ENCODE assay signal across 29 cellular contexts in the genomic region with DNA sequence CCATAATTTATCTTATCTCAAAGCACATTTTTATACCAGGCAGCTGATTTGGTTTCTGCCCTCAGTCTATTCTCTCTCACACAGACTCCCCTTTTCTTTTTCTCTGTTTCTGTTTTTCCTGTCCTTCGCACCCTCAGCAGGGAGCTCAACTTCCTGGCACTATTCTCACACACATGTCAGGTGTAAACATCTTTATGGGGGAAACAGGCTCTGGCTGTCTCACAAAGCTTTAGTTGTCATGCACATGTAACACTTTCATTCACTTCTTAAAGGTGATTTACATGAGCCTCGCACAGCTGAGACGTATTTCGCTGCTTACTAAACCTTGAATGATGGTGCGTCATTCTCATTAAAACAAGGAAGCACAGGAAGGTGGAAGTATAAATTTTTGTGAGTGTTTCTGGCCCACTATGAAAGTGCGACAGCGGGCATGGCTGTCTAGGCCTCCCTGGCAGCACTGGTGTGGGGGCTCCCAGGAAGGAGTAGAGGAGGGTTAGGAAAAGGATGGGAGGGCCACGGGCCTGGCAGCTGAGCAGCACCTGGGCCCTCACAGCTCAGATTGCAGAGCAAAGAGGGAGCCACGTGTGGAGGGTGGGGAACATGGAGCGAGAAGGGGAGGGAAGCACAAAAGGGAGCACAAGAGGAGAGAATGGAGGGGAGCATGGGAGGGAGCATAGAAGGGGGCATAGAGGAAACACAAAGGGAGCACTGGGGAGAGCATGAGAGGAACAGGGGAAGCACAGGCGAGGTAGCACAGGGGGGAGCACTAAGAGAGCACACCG. TPM values are rescaled to one million over a fixed set of nuclear protein-coding genes. Genes with fewer than 3 reads are reported as not detected.
DNase-seq lines count a peak whose midpoint lies in the region; ATAC-seq and TF ChIP-seq lines count a peak whose summit lies in the region.
"Had no signal": no experiment of that assay in that cellular context is flagged by ENCODE, and none has a peak within 500 bp of the region (broad histone marks: within the 10 kb centered on the region; RNA-seq: fewer than 3 reads in every experiment).

No MANE protein-coding gene starts in this region.

- H3K27me3 ChIP-seq in right atrium auricular region: no peaks in the 10 kb centered on the region
- H3K27me3 ChIP-seq in aorta (ENCODE audit: control insufficient read depth in 1 of 2, insufficient read depth in 2 of 2, low read length in 1 of 2): peaks cover 0 to 2% of the 10 kb centered on the region in 2 donors
- H3K27me3 ChIP-seq in transverse colon: no peaks in the 10 kb centered on the region
- H3K27me3 ChIP-seq: colonic mucosa, neutrophil, SJCRH30 had no signal

- ATAC-seq in left cardiac atrium: no peak
- no peak for ATAC-seq in aorta (ENCODE audit: low FRiP score)
- ATAC-seq in HG03025 (IDR thresholded peaks at IDR 0.05; ENCODE audit: low FRiP score, unreplicated experiment): no peak
- ATAC-seq: activated CD8-positive, alpha-beta T cell treated with anti-CD3 and anti-CD28 coated beads for 36 hours; effector memory CD8-positive, alpha-beta T cell had no signal

- no peak for TF ChIP-seq POLR2A in transverse colon (IDR thresholded peaks at IDR 0.05)

- TF ChIP-seq EP300 in transverse colon (IDR thresholded peaks at IDR 0.05; ENCODE audit: low read depth): no peak

- peaks cover 0 to 11% of the 10 kb centered on the region in 2 donors for H3K9me3 ChIP-seq in right atrium auricular region
- H3K9me3 ChIP-seq in aorta (ENCODE audit: control insufficient read depth, low read length): peaks cover 5% of the 10 kb centered on the region
- H3K9me3 ChIP-seq in transverse colon: no peaks in the 10 kb centered on the region
- H3K9me3 ChIP-seq: colonic mucosa, HAP-1, neutrophil, SJCRH30 had no signal

- intact Hi-C loops in left cardiac atrium (cut with DNase I): no loop called here
- intact Hi-C loops in aorta (cut with DNase I): no loop called here
- intact Hi-C loops in transverse colon (cut with DNase I; ENCODE audit: low total_unique reads): no loop called here

- H3K36me3 ChIP-seq in right atrium auricular region (no peaks in the 10 kb centered on the region), aorta (ENCODE audit: control insufficient read depth in 1 of 2, insufficient read depth in 2 of 2, low read length in 1 of 2) (no peaks in the 10 kb centered on the region), transverse colon (no peaks in the 10 kb centered on the region)
- H3K36me3 ChIP-seq: colonic mucosa, esophagus muscularis mucosa, HAP-1, neutrophil, SJCRH30 had no signal

- no peak for TF ChIP-seq CTCF in right atrium auricular region (IDR thresholded peaks at IDR 0.05)
- TF ChIP-seq CTCF in transverse colon (IDR thresholded peaks at IDR 0.05): no peak

- H3K4me1 ChIP-seq in right atrium auricular region: no peaks in the 10 kb centered on the region
- H3K4me1 ChIP-seq in aorta (ENCODE audit: control insufficient read depth in 1 of 2, insufficient read depth in 2 of 2, low read length in 2 of 2): no peaks in the 10 kb centered on the region
- no peaks in the 10 kb centered on the region for H3K4me1 ChIP-seq in transverse colon
- H3K4me1 ChIP-seq: colonic mucosa, esophagus muscularis mucosa, HAP-1, SJCRH30 had no signal

- DNase-seq in right atrium auricular region (ENCODE audit: low spot score) (peak; percentile 23), left cardiac atrium (no peak), mesenteric fat pad (ENCODE audit: low spot score) (peak; percentile 55), SW480 (ENCODE audit: low spot score) (no peak), aorta (no peak), transverse colon (no peak)
- DNase-seq in activated CD8-positive, alpha-beta memory T cell treated with anti-CD3 and anti-CD28 coated beads, Interleukin-2, amount 50 U/mL, for 48 hours: peak; percentile 32
- DNase-seq: ACHN; activated CD4-positive, alpha-beta T cell treated with anti-CD3 and anti-CD28 coated beads for 1 hour; activated CD8-positive, alpha-beta T cell treated with anti-CD3 and anti-CD28 coated beads for 36 hours; activated naive CD4-positive, alpha-beta T cell treated with anti-CD3 and anti-CD28 coated beads, Interleukin-2, amount 10 ng/mL, durations not matched to agents 7 days and 5 days; activated T-cell treated with anti-CD3 and anti-CD28 coated beads, Interleukin-2, amount 50 U/mL, for 48 hours; amniotic stem cell; colonic mucosa; effector memory CD8-positive, alpha-beta T cell; foreskin melanocyte; NCI-H1930; NCI-H524 treated with DMSO at 0.1 percent for 48 hours; SJCRH30; stimulated activated CD8-positive, alpha-beta memory T cell treated with anti-CD3 and anti-CD28 coated beads, Interleukin-4, amount 100 ng/mL, for 48 hours; T-helper 1 cell; trophoblast cell had no signal

- in situ Hi-C loops in transverse colon (cut with MboI; ENCODE audit: low pct_ligation_motif_present in 1 of 4, low pct_unique_long_range_greater_than_20kb in 1 of 4, low sequenced_read_pairs in 3 of 4): no loop called here

- H3K4me3 ChIP-seq in right atrium auricular region (no peak overlapping the region), aorta (ENCODE audit: low read length in 2 of 2) (no peak overlapping the region), transverse colon (no peak overlapping the region)
- H3K4me3 ChIP-seq: colonic mucosa, esophagus muscularis mucosa, HAP-1, SJCRH30 had no signal

- WGBS in aorta, 2 donors: 58 to 60% methylated on average over 12 of the region's 12 CpGs
- 59 to 68% methylated on average over 6 to 12 of the region's 12 CpGs for WGBS in transverse colon (ENCODE audit: low coverage in 1 of 2), 2 donors

- H3K27ac ChIP-seq in right atrium auricular region (no peak overlapping the region), aorta (ENCODE audit: low read depth in 1 of 2, low read length in 2 of 2) (no peak overlapping the region), transverse colon (no peak overlapping the region)
- H3K27ac ChIP-seq: colonic mucosa, esophagus muscularis mucosa, neutrophil, SJCRH30 had no signal

RNA-seq across cellular contexts. Expression of gene SNTG2, which starts 46.2 kb away (rescaled TPM):
- total RNA-seq in right atrium auricular region (1 to 10 TPM in 1 of 2 donors, not detected in 1; 2.4 TPM), left cardiac atrium (1 to 10 TPM; 1.6 to 2.9 TPM), mesenteric fat pad (5.6 TPM), aorta (1 to 10 TPM; 4.5 to 7.0 TPM), transverse colon (1 to 10 TPM in 3 of 4 donors, under 1 TPM in 1; 0.55 to 4.9 (median 1.5) TPM)
- not detected for polyA plus RNA-seq in aorta
- total RNA-seq: bronchial epithelial cell, LHCN-M2, pulmonary artery endothelial cell, SJCRH30 had no signal

Comparison
In these comparisons a context has a peak if more than half of its experiments do, and no peak if none do; other contexts are left out.
1. DNase-seq: peak in right atrium auricular region (single experiment), activated CD8-positive, alpha-beta memory T cell treated with anti-CD3 and anti-CD28 coated beads, Interleukin-2, amount 50 U/mL, for 48 hours (single experiment) and mesenteric fat pad (single experiment); none in left cardiac atrium (single experiment), SW480 (single experiment), aorta (0 of 2) and transverse colon (single experiment).